1 cellular context compared by ENCODE assay signal in the genomic region with DNA sequence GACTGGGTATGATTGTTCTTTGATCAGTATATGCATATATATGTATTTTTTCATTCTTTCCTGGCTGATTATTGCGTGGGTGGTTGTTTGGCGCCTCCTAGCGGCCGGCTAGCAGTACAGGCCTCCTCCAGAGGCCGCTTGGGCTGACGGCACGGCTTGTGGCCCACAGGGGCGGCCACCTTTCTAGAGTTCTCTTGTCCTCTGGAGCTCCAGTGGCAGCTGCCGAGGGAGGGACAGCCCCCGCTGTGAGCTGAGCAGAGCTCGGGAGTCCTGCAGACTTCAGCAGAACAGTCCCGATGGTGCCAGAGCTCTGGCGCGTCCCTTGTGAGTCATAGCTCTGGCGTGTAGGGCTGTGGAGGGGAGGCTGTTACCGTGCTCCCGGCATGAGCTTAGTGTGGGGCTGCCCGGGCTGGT.
A peak's percentile ranks its signal among the peaks of the same experiment; 100 is the strongest.
TF ChIP-seq lines count a peak whose summit lies in the region.

No MANE protein-coding gene starts in this region.

TF ChIP-seq in K562, 482 proteins besides CTCF, POLR2A, EP300 and RAD21 (continued from another document):
- TF ChIP-seq, protein P1, sequence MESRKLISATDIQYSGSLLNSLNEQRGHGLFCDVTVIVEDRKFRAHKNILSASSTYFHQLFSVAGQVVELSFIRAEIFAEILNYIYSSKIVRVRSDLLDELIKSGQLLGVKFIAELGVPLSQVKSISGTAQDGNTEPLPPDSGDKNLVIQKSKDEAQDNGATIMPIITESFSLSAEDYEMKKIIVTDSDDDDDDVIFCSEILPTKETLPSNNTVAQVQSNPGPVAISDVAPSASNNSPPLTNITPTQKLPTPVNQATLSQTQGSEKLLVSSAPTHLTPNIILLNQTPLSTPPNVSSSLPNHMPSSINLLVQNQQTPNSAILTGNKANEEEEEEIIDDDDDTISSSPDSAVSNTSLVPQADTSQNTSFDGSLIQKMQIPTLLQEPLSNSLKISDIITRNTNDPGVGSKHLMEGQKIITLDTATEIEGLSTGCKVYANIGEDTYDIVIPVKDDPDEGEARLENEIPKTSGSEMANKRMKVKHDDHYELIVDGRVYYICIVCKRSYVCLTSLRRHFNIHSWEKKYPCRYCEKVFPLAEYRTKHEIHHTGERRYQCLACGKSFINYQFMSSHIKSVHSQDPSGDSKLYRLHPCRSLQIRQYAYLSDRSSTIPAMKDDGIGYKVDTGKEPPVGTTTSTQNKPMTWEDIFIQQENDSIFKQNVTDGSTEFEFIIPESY (CRISPR knock-in tag; IDR thresholded peaks at IDR 0.05) = peak; percentile 63; the same call in 1 of the 2 replicates
TF ChIP-seq in K562: peak in this region for 7.
